ENCODE assay signal across 8 cellular contexts in genomic region chr4:158850800-158851644, GRCh38.
DNase-seq lines count a peak whose midpoint lies in the region; ATAC-seq and TF ChIP-seq lines count a peak whose summit lies in the region.

No MANE protein-coding gene starts in this region.

- peak; percentile 60 for TF ChIP-seq CTCF in choroid plexus epithelial cell (conservative IDR thresholded peaks at IDR 0.05; ENCODE audit: low read depth, low read length)

- ATAC-seq in HG03095 (IDR thresholded peaks at IDR 0.05; ENCODE audit: unreplicated experiment) = no peak
- no peak for ATAC-seq in HG03097 (IDR thresholded peaks at IDR 0.05; ENCODE audit: low FRiP score, unreplicated experiment)

- DNase-seq in SIG-M5 treated with dmso at 0.1 percent for 504 hours (lab: John Stamatoyannopoulos, UW; ENCODE audit: unreplicated experiment) (peak; percentile 8), SIG-M5 (lab: John Stamatoyannopoulos, UW) (no peak), NCI-H1417 (lab: John Stamatoyannopoulos, UW) (peak in 2 of 3 experiments; percentile 4 to 54), choroid plexus epithelial cell (ENCODE audit: low read depth) (peak; percentile 67), midbrain (lab: John Stamatoyannopoulos, UW) (peak; percentile 45), NCI-H187 (lab: John Stamatoyannopoulos, UW) (no peak)

- no peak overlapping the region for H3K4me3 ChIP-seq in choroid plexus epithelial cell (ENCODE audit: low read depth, low read length)

Comparison
In these comparisons a context has a peak if more than half of its experiments do, and no peak if none do; other contexts are left out.
1. DNase-seq: peak in SIG-M5 treated with dmso at 0.1 percent for 504 hours (single experiment), NCI-H1417 (2 of 3), choroid plexus epithelial cell (single experiment) and midbrain (single experiment); none in SIG-M5 (single experiment) and NCI-H187 (0 of 2).